9 cellular contexts compared by ENCODE assay signal in genomic region chr10:102027261-102027660, GRCh38.
"Had no signal": no experiment of that assay in that cellular context is flagged by ENCODE, and none has a peak within 500 bp of the region (broad histone marks: within the 10 kb centered on the region; RNA-seq: fewer than 3 reads in every experiment).

No MANE protein-coding gene starts in this region.

- H3K4me3 Mint-ChIP-seq: GM23338, H9, HFFc6 had no signal

- H3K9me3 ChIP-seq: HAP-1 had no signal

- H3K4me1 ChIP-seq: HAP-1 had no signal

- H2AFZ ChIP-seq: GM23248, GM23338 had no signal

- H3K27ac ChIP-seq: GM23248 had no signal

- H3K9me3 Mint-ChIP-seq: GM23338, H9, HFFc6 had no signal

- H3K4me3 ChIP-seq: GM23248, GM23338, HAP-1 had no signal

- H3K27ac Mint-ChIP-seq: H9, HFFc6 had no signal

- H3K4me2 ChIP-seq: GM23338 had no signal

- H3K9ac ChIP-seq: GM23248 had no signal

- DNase-seq: GM23248, GOT3, H7, H9, HCEC 1CT, HFFc6 had no signal

- ATAC-seq: GM23338, HCT116 had no signal
